Comparison of ENCODE assay signal across 9 cellular contexts in genomic region chr1:246280551-246280950, GRCh38.
A peak's percentile ranks its signal among the peaks of the same experiment; 100 is the strongest.
DNase-seq lines count a peak whose midpoint lies in the region; ATAC-seq lines count a peak whose summit lies in the region.
"Had no signal": no experiment of that assay in that cellular context is flagged by ENCODE, and none has a peak within 500 bp of the region (broad histone marks: within the 10 kb centered on the region; RNA-seq: fewer than 3 reads in every experiment).

No MANE protein-coding gene starts in this region.

- DNase-seq in NOMO-1 (lab: John Stamatoyannopoulos, UW; ENCODE audit: unreplicated experiment in 2 of 2) (peak; percentile 31 to 42), NOMO-1 treated with dmso at 0.1 percent for 144 hours (lab: John Stamatoyannopoulos, UW; ENCODE audit: unreplicated experiment) (no peak), NCI-H2227 (lab: John Stamatoyannopoulos, UW; ENCODE audit: unreplicated experiment) (peak; percentile 45), dermis blood vessel endothelial cell (peak; percentile 58), smooth muscle cell of the brain vasculature (ENCODE audit: low read depth, low spot score) (peak; percentile 17)
- DNase-seq: right lobe of liver had no signal

- ATAC-seq in GM21515 (IDR thresholded peaks at IDR 0.05; ENCODE audit: unreplicated experiment): no peak
- no peak for ATAC-seq in GM19035 (IDR thresholded peaks at IDR 0.05; ENCODE audit: unreplicated experiment)
- ATAC-seq in GM21526 (IDR thresholded peaks at IDR 0.05; ENCODE audit: low FRiP score, unreplicated experiment): no peak
